ENCODE assay signal across 8 cellular contexts in genomic region chr12:122880668-122881067, GRCh38. TPM values are rescaled to one million over a fixed set of nuclear protein-coding genes. Genes with fewer than 3 reads are reported as not detected.
A peak's percentile ranks its signal among the peaks of the same experiment; 100 is the strongest.
DNase-seq lines count a peak whose midpoint lies in the region; ATAC-seq, FAIRE-seq and TF ChIP-seq lines count a peak whose summit lies in the region.

No MANE protein-coding gene starts in this region.

- peaks cover 7% of the 10 kb centered on the region for H3K4me1 ChIP-seq in OCI-LY3 (ENCODE audit: low read length)

- peaks cover 17% of the 10 kb centered on the region; the same call in 1 of the 2 replicates for H4K20me1 ChIP-seq in OCI-LY3 (ENCODE audit: insufficient read depth, low read length)

- H3K4me3 Mint-ChIP-seq in activated CD8-positive, alpha-beta memory T cell treated with anti-CD3 and anti-CD28 coated beads, Interleukin-2, amount 10 ng/mL, durations not matched to agents 7 days and 5 days: no peak overlapping the region
- H3K4me3 Mint-ChIP-seq in endothelial cell (ENCODE audit: unreplicated experiment): no peak overlapping the region
- H3K4me3 Mint-ChIP-seq in naive thymus-derived CD8-positive, alpha-beta T cell: peak overlapping the region in 8 of 10 donors; percentile 4 to 49 (median 34)

- peaks cover 20% of the 10 kb centered on the region for H3K36me3 Mint-ChIP-seq in activated CD8-positive, alpha-beta memory T cell treated with anti-CD3 and anti-CD28 coated beads, Interleukin-2, amount 10 ng/mL, durations not matched to agents 7 days and 5 days
- peaks cover 9% of the 10 kb centered on the region for H3K36me3 Mint-ChIP-seq in endothelial cell (ENCODE audit: low read depth, unreplicated experiment)
- peaks cover 0 to 20% (median 0%) of the 10 kb centered on the region in 3 donors for H3K36me3 Mint-ChIP-seq in naive thymus-derived CD8-positive, alpha-beta T cell

- no peaks in the 10 kb centered on the region for H3K9me3 ChIP-seq in OCI-LY3 (ENCODE audit: insufficient read depth, low read length)

- peaks cover 71% of the 10 kb centered on the region for H3K4me1 Mint-ChIP-seq in activated CD8-positive, alpha-beta memory T cell treated with anti-CD3 and anti-CD28 coated beads, Interleukin-2, amount 10 ng/mL, durations not matched to agents 7 days and 5 days
- peaks cover 9% of the 10 kb centered on the region for H3K4me1 Mint-ChIP-seq in endothelial cell (ENCODE audit: unreplicated experiment)
- peaks cover 47 to 95% (median 88%) of the 10 kb centered on the region in 4 donors for H3K4me1 Mint-ChIP-seq in naive thymus-derived CD8-positive, alpha-beta T cell

- H3K9me3 Mint-ChIP-seq in activated CD8-positive, alpha-beta memory T cell treated with anti-CD3 and anti-CD28 coated beads, Interleukin-2, amount 10 ng/mL, durations not matched to agents 7 days and 5 days (ENCODE audit: low read depth): peaks cover 2% of the 10 kb centered on the region
- no peaks in the 10 kb centered on the region for H3K9me3 Mint-ChIP-seq in endothelial cell (ENCODE audit: unreplicated experiment)
- no peaks in the 10 kb centered on the region for H3K9me3 Mint-ChIP-seq in naive thymus-derived CD8-positive, alpha-beta T cell

- peaks cover 89% of the 10 kb centered on the region for H3K27me3 ChIP-seq in OCI-LY3 (ENCODE audit: low read depth, low read length)

- no peak for TF ChIP-seq POLR2A in GM12892 (IDR thresholded peaks at IDR 0.05; ENCODE audit: low read depth, low read length)

- no peak overlapping the region for H2AFZ ChIP-seq in OCI-LY3 (ENCODE audit: low read depth, low read length)

- CTCF ChIA-PET in activated CD8-positive, alpha-beta memory T cell treated with anti-CD3 and anti-CD28 coated beads, Interleukin-2, amount 10 ng/mL, durations not matched to agents 7 days and 5 days (lab: Charles Lee): interaction anchor here (1.3 to 2.3 kb wide), 6 partner anchors 10 to 71 kb away, joined by 3 to 15 read pairs (median 6); no protein-coding TSS in a partner anchor

- TF ChIP-seq CTCF in OCI-LY3 (IDR thresholded peaks at IDR 0.05; ENCODE audit: low read depth, low read length) (peak; percentile 78), endothelial cell (IDR thresholded peaks at IDR 0.05; ENCODE audit: unreplicated experiment) (no peak)

- H3K27me3 Mint-ChIP-seq in activated CD8-positive, alpha-beta memory T cell treated with anti-CD3 and anti-CD28 coated beads, Interleukin-2, amount 10 ng/mL, durations not matched to agents 7 days and 5 days: no peaks in the 10 kb centered on the region
- peaks cover 8% of the 10 kb centered on the region for H3K27me3 Mint-ChIP-seq in endothelial cell (ENCODE audit: unreplicated experiment)
- no peaks in the 10 kb centered on the region for H3K27me3 Mint-ChIP-seq in naive thymus-derived CD8-positive, alpha-beta T cell

- no peak for FAIRE-seq in GM12892 (lab: Jason Lieb, UNC)

- no peaks in the 10 kb centered on the region for H3K79me2 ChIP-seq in OCI-LY3 (ENCODE audit: low read length)

- POLR2A ChIA-PET in naive thymus-derived CD8-positive, alpha-beta T cell (lab: Charles Lee): interaction anchor here (0.8 to 2.3 kb wide), 7 partner anchors 8 to 23 kb away, joined by 3 to 11 read pairs (median 5); partner anchors contain the start of gene VPS37B

- no peak overlapping the region for H3K4me2 ChIP-seq in OCI-LY3 (ENCODE audit: low read length)

- H3K27ac ChIP-seq in OCI-LY3 (ENCODE audit: low read length): no peak overlapping the region

- H3K27ac Mint-ChIP-seq in activated CD8-positive, alpha-beta memory T cell treated with anti-CD3 and anti-CD28 coated beads, Interleukin-2, amount 10 ng/mL, durations not matched to agents 7 days and 5 days: no peak overlapping the region
- no peak overlapping the region for H3K27ac Mint-ChIP-seq in endothelial cell (ENCODE audit: unreplicated experiment)
- H3K27ac Mint-ChIP-seq in naive thymus-derived CD8-positive, alpha-beta T cell: peak overlapping the region; percentile 55 to 89 (median 80)

- no peak overlapping the region for H3K4me3 ChIP-seq in OCI-LY3 (ENCODE audit: low read length)

- no peak for DNase-seq in activated CD8-positive, alpha-beta memory T cell treated with anti-CD3 and anti-CD28 coated beads, Interleukin-2, amount 10 ng/mL, durations not matched to agents 7 days and 5 days
- no peak for DNase-seq in activated CD8-positive, alpha-beta memory T cell treated with anti-CD3 and anti-CD28 coated beads, Interleukin-2, amount 50 U/mL, for 4 hours
- DNase-seq in endothelial cell (ENCODE audit: low spot score) (peak; percentile 49), GM12892 (ENCODE audit: insufficient read length) (no peak), NK-92 (lab: John Stamatoyannopoulos, UW; ENCODE audit: unreplicated experiment) (no peak)
- DNase-seq in naive thymus-derived CD8-positive, alpha-beta T cell: no peak

- no peak overlapping the region for H3K9ac ChIP-seq in OCI-LY3 (ENCODE audit: low read length)

- no peaks in the 10 kb centered on the region for H3K36me3 ChIP-seq in OCI-LY3 (replicated peaks; ENCODE audit: low read depth, low read length)

- ATAC-seq in activated CD8-positive, alpha-beta memory T cell treated with anti-CD3 and anti-CD28 coated beads, Interleukin-2, amount 10 ng/mL, durations not matched to agents 7 days and 5 days: peak; percentile 54
- ATAC-seq in naive thymus-derived CD8-positive, alpha-beta T cell: peak; percentile 56 to 61
- ATAC-seq in HG03442 (IDR thresholded peaks at IDR 0.05; ENCODE audit: unreplicated experiment): no peak

RNA-seq across cellular contexts. Expression of gene VPS37B, which starts 15.3 kb away (rescaled TPM):
- 10 to 100 TPM; 25.7 to 29.7 TPM for total RNA-seq in activated CD8-positive, alpha-beta memory T cell treated with anti-CD3 and anti-CD28 coated beads, Interleukin-2, amount 10 ng/mL, durations not matched to agents 7 days and 5 days
- 13.8 TPM for total RNA-seq in endothelial cell (ENCODE audit: unreplicated experiment)
- total RNA-seq in naive thymus-derived CD8-positive, alpha-beta T cell: 10 to 100 TPM; 36.4 to 37.2 TPM
- polyA plus RNA-seq in naive thymus-derived CD8-positive, alpha-beta T cell: 10 to 100 TPM; 15.2 to 19.4 (median 19.3) TPM
- polyA plus RNA-seq in GM12892 (2012; ENCODE audit: missing spikeins): 5.5 TPM

RNA-seq across cellular contexts. Expression of gene HIP1R, which starts 45.4 kb away (rescaled TPM):
- 10 to 100 TPM; 31.9 to 34.7 TPM for total RNA-seq in activated CD8-positive, alpha-beta memory T cell treated with anti-CD3 and anti-CD28 coated beads, Interleukin-2, amount 10 ng/mL, durations not matched to agents 7 days and 5 days
- total RNA-seq in endothelial cell (ENCODE audit: unreplicated experiment): 117 TPM
- 100 to 1,000 TPM; 142 to 144 TPM for total RNA-seq in naive thymus-derived CD8-positive, alpha-beta T cell
- 10 to 100 TPM in 2 of 3 donors, 1 to 10 TPM in 1; 4.7 to 16.7 (median 12.9) TPM for polyA plus RNA-seq in naive thymus-derived CD8-positive, alpha-beta T cell
- polyA plus RNA-seq in GM12892 (2012; ENCODE audit: missing spikeins): 4.4 TPM

Comparison
In these comparisons a context has a peak if more than half of its experiments do, and no peak if none do; other contexts are left out.
1. H3K27ac Mint-ChIP-seq: peak in naive thymus-derived CD8-positive, alpha-beta T cell (10 of 10); none in activated CD8-positive, alpha-beta memory T cell treated with anti-CD3 and anti-CD28 coated beads, Interleukin-2, amount 10 ng/mL, durations not matched to agents 7 days and 5 days (single experiment) and endothelial cell (single experiment).
2. H3K4me3 Mint-ChIP-seq: peak in naive thymus-derived CD8-positive, alpha-beta T cell (8 of 10); none in activated CD8-positive, alpha-beta memory T cell treated with anti-CD3 and anti-CD28 coated beads, Interleukin-2, amount 10 ng/mL, durations not matched to agents 7 days and 5 days (single experiment) and endothelial cell (single experiment).